Comparison of ENCODE assay signal across 10 cellular contexts in the genomic region with DNA sequence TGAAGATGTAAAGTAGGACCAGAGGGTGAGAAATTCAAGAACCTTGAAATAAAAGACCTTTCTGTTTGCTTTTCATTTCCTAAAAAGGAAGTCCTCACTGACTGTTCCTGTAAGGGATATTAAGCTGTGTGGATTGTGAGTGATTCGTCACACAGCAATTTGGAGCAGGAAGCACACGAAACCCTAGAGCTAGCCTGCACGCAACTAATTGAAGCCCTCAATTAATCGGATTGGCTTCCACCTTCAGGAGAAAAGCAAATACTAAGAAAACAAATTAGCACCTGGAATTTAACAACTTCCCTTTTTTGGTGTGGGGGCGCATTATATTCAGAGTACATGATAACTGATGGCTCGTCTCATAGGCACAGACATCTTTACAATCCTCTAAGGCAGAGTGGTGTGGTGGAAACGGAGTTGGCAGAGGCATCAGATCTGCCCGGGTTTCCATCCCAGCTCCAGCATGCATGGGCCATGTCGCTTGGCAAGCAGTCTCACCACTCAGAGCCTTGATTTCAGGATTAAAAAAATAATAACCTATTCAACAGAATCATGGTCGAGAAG.
A peak's percentile ranks its signal among the peaks of the same experiment; 100 is the strongest.
DNase-seq lines count a peak whose midpoint lies in the region; ATAC-seq lines count a peak whose summit lies in the region.
"Had no signal": no experiment of that assay in that cellular context is flagged by ENCODE, and none has a peak within 500 bp of the region (broad histone marks: within the 10 kb centered on the region; RNA-seq: fewer than 3 reads in every experiment).

No MANE protein-coding gene starts in this region.

- H3K4me3 ChIP-seq in HUES48 (ENCODE audit: low read depth, low read length) = peak overlapping the region; percentile 19; the same call in 1 of the 2 replicates
- peak overlapping the region; percentile 4 for H3K4me3 ChIP-seq in adipocyte (ENCODE audit: low read length)
- H3K4me3 ChIP-seq: heart right ventricle had no signal

- no peak for ATAC-seq in GM18502 (IDR thresholded peaks at IDR 0.05; ENCODE audit: poor library complexity, unreplicated experiment)
- ATAC-seq in naive thymus-derived CD8-positive, alpha-beta T cell = no peak

- H3K9me3 Mint-ChIP-seq in naive thymus-derived CD8-positive, alpha-beta T cell = no peaks in the 10 kb centered on the region
- H3K9me3 Mint-ChIP-seq: activated B cell treated with CpG ODN at 0.5 μM for 24 hours had no signal

- no peaks in the 10 kb centered on the region for H3K36me3 Mint-ChIP-seq in naive thymus-derived CD8-positive, alpha-beta T cell

- H3K27ac Mint-ChIP-seq in naive thymus-derived CD8-positive, alpha-beta T cell = peak overlapping the region in 1 of 10 donors; percentile 35
- H3K27ac Mint-ChIP-seq: activated B cell treated with CpG ODN at 0.5 μM for 24 hours had no signal

- H3K4me1 ChIP-seq in HUES48 (ENCODE audit: control insufficient read depth, insufficient read depth, low read length) (peaks cover 25% of the 10 kb centered on the region), adipocyte (ENCODE audit: control insufficient read depth, insufficient read depth, low read length) (peaks cover 23% of the 10 kb centered on the region)

- intact Hi-C loops in cardiac septum (cut with DNase I) = loop anchor here (2.0 to 5.0 kb wide), 2 partner anchors 180 to 193 kb away; no protein-coding TSS in a partner anchor

- H3K9me3 ChIP-seq in HUES48 (ENCODE audit: control insufficient read depth, insufficient read depth, low read length) = no peaks in the 10 kb centered on the region
- H3K9me3 ChIP-seq in adipocyte (ENCODE audit: control insufficient read depth, low read length) = no peaks in the 10 kb centered on the region
- H3K9me3 ChIP-seq: heart right ventricle had no signal

- peaks cover 5 to 21% (median 9%) of the 10 kb centered on the region in 5 donors for H3K27me3 Mint-ChIP-seq in naive thymus-derived CD8-positive, alpha-beta T cell

- DNase-seq in AG20443 (ENCODE audit: low spot score) = peak; percentile 84
- peak; percentile 72 for DNase-seq in adipocyte (ENCODE audit: low read depth)
- DNase-seq in left kidney (ENCODE audit: low read depth, low spot score) = peak; percentile 77
- DNase-seq in cardiac septum (ENCODE audit: low spot score) = no peak
- no peak for DNase-seq in caudate nucleus (lab: John Stamatoyannopoulos, UW)
- no peak for DNase-seq in naive thymus-derived CD8-positive, alpha-beta T cell
- DNase-seq: activated B cell treated with CpG ODN at 0.5 μM for 24 hours had no signal

- POLR2A ChIA-PET in naive thymus-derived CD8-positive, alpha-beta T cell (lab: Charles Lee) = no interaction called here

- no peak overlapping the region for H3K4me3 Mint-ChIP-seq in naive thymus-derived CD8-positive, alpha-beta T cell
- H3K4me3 Mint-ChIP-seq: activated B cell treated with CpG ODN at 0.5 μM for 24 hours had no signal

- H3K27ac ChIP-seq in HUES48 (ENCODE audit: low read depth, low read length) = peak overlapping the region; percentile 83
- no peak overlapping the region for H3K27ac ChIP-seq in caudate nucleus (ENCODE audit: low read depth, low read length)

- H3K27me3 ChIP-seq in HUES48 (ENCODE audit: control insufficient read depth, insufficient read depth, low read length) = peaks cover 12% of the 10 kb centered on the region
- H3K27me3 ChIP-seq in adipocyte (replicated peaks; ENCODE audit: control insufficient read depth, insufficient read depth, low read length) = no peaks in the 10 kb centered on the region

- peaks cover 0 to 5% (median under 1%) of the 10 kb centered on the region in 4 donors for H3K4me1 Mint-ChIP-seq in naive thymus-derived CD8-positive, alpha-beta T cell
- H3K4me1 Mint-ChIP-seq: activated B cell treated with CpG ODN at 0.5 μM for 24 hours had no signal

- no peaks in the 10 kb centered on the region for H3K36me3 ChIP-seq in HUES48 (ENCODE audit: control insufficient read depth, insufficient read depth, low read length)
- H3K36me3 ChIP-seq in adipocyte (ENCODE audit: control insufficient read depth, insufficient read depth, low read length, severe bottlenecking) = no peaks in the 10 kb centered on the region
- H3K36me3 ChIP-seq: heart right ventricle had no signal

- peak overlapping the region; percentile 25; the same call in 1 of the 2 replicates for H3K9ac ChIP-seq in HUES48 (ENCODE audit: low read depth, low read length)
- peak overlapping the region; percentile 83 for H3K9ac ChIP-seq in adipocyte (ENCODE audit: low read length)

Comparison
In these comparisons a context has a peak if more than half of its experiments do, and no peak if none do; other contexts are left out.
1. DNase-seq: peak in AG20443 (single experiment), adipocyte (single experiment) and left kidney (single experiment); none in cardiac septum (single experiment), caudate nucleus (0 of 61) and naive thymus-derived CD8-positive, alpha-beta T cell (0 of 10).